Comparison of ENCODE assay signal across 1 cellular context in genomic region chr21:33033094-33033951, GRCh38.
TF ChIP-seq lines count a peak whose summit lies in the region.

No MANE protein-coding gene starts in this region.

TF ChIP-seq in WTC11, 78 proteins besides CTCF, POLR2A, EP300 and RAD21 (continued from another document):
- no peak for TF ChIP-seq ZNF532 (CRISPR knock-in tag; IDR thresholded peaks at IDR 0.05; ENCODE audit: borderline replicate concordance)
- no peak for TF ChIP-seq STAT6 (CRISPR knock-in tag; conservative IDR thresholded peaks at IDR 0.05; ENCODE audit: low read depth)
- no peak for TF ChIP-seq JUN (CRISPR knock-in tag; IDR thresholded peaks at IDR 0.05)
- TF ChIP-seq AR (CRISPR knock-in tag; IDR thresholded peaks at IDR 0.05): no peak
- no peak for TF ChIP-seq ELF4 (CRISPR knock-in tag; IDR thresholded peaks at IDR 0.05; ENCODE audit: low read depth)
